ENCODE assay signal across 31 cellular contexts in the genomic region with DNA sequence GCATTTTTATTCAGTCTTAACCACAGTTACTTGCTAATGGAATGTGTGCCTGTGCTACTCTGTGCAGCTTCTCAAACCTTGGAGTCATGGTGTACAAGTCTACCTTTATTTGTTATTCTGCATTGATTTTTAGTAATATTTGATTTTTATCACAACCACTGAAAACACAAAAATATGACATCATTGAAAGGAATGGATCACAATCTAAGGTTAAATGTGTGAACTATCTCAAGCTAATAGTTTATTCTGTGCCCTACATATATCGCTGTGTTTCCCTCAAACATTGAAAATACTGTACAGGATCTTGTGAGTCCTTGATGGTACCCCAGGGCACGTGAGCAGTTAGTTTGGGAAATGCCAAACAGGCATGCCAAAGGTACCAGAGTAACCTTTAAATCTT.
A peak's percentile ranks its signal among the peaks of the same experiment; 100 is the strongest.
DNase-seq lines count a peak whose midpoint lies in the region; ATAC-seq, FAIRE-seq and TF ChIP-seq lines count a peak whose summit lies in the region.
"Had no signal": no experiment of that assay in that cellular context is flagged by ENCODE, and none has a peak within 500 bp of the region (broad histone marks: within the 10 kb centered on the region; RNA-seq: fewer than 3 reads in every experiment).

No MANE protein-coding gene starts in this region.

- in situ Hi-C loops in HepG2 (cut with HindIII; ENCODE audit: extremely low pct_ligation_motif_present, low pct_unique_long_range_greater_than_20kb), result no loop called here

- H3K4me1 ChIP-seq in HepG2 (ENCODE audit: insufficient read depth, low read length) (no peaks in the 10 kb centered on the region), right lobe of liver (no peaks in the 10 kb centered on the region), HEK293 (ENCODE audit: control insufficient read depth, insufficient read depth, low read length) (peaks cover 11% of the 10 kb centered on the region)
- H3K4me1 ChIP-seq: A549; BE2C; BLaER1; BLaER1 treated with 17β-estradiol and CSF1 and Interleukin-3, amounts not matched to agents 10 nM and 100 nM; Caco-2 had no signal

- H4K20me1 ChIP-seq in HepG2 (ENCODE audit: insufficient read depth, low read length), result no peaks in the 10 kb centered on the region
- H4K20me1 ChIP-seq: BLaER1; BLaER1 treated with 17β-estradiol and CSF1 and Interleukin-3, amounts not matched to agents 10 nM and 100 nM had no signal

- no peak for FAIRE-seq in HepG2 (lab: Jason Lieb, UNC)
- FAIRE-seq: A204.1, A549, D721Med had no signal

- ATAC-seq in HepG2 (no peak), right lobe of liver (no peak)
- ATAC-seq: A549; CD8-positive, alpha-beta T cell had no signal

- H2AFZ ChIP-seq in HepG2 (ENCODE audit: low read length), result no peak overlapping the region

- H3K36me3 ChIP-seq in HepG2 (replicated peaks in 1 of 2; ENCODE audit: control insufficient read depth in 1 of 2, insufficient read depth in 2 of 2, low read length in 2 of 2) (no peaks in the 10 kb centered on the region), right lobe of liver (no peaks in the 10 kb centered on the region), HEK293 (ENCODE audit: control insufficient read depth in 2 of 2, insufficient read depth in 1 of 2, low read length in 2 of 2) (no peaks in the 10 kb centered on the region)
- H3K36me3 ChIP-seq: BE2C; BLaER1; BLaER1 treated with 17β-estradiol and CSF1 and Interleukin-3, amounts not matched to agents 10 nM and 100 nM had no signal

- POLR2A ChIA-PET in HepG2 (lab: Yijun Ruan, JAX) (no interaction called here), HEK293 (lab: Yijun Ruan, JAX) (no interaction called here)

- DNase-seq in HepG2 (ENCODE audit: low spot score) (no peak), right lobe of liver (no peak), DMS153 treated with DMSO at 0.1 percent for 48 hours (lab: John Stamatoyannopoulos, UW; ENCODE audit: unreplicated experiment) (no peak)
- DNase-seq: 8988T; ACHN; AML-193; BE2C; C1 segment of cervical spinal cord; Caco-2; Calu3; CD4-positive, alpha-beta memory T cell; CD4-positive, alpha-beta T cell; CD4-positive, CD25-positive, alpha-beta regulatory T cell; CD8-positive, alpha-beta memory T cell; CD8-positive, alpha-beta T cell; COR-L47; DMS 273 treated with DMSO at 0.1 percent for 48 hours; DMS153; DMS53; DMS79; DMS79 treated with DMSO at 0.1 percent for 48 hours; DND-41; EL had no signal

- H3K27ac ChIP-seq in HepG2 (ENCODE audit: extremely low read length, insufficient read depth, low read length) (no peak overlapping the region), right lobe of liver (no peak overlapping the region), HEK293 (ENCODE audit: extremely low read depth, low read depth, low read length) (no peak overlapping the region)
- H3K27ac ChIP-seq: 22Rv1; A549; BLaER1; BLaER1 treated with 17β-estradiol and CSF1 and Interleukin-3, amounts not matched to agents 10 nM and 100 nM; C4-2B had no signal

- TF ChIP-seq POLR2A in HepG2 (IDR thresholded peaks at IDR 0.05; ENCODE audit: insufficient read depth in 1 of 2, low read depth in 2 of 2, low read length in 2 of 2), result no peak
- no peak for TF ChIP-seq POLR2A in right lobe of liver (IDR thresholded peaks at IDR 0.05)

- H3K79me2 ChIP-seq in HepG2 (ENCODE audit: insufficient read depth, low read length), result no peaks in the 10 kb centered on the region

- no TSS peak for BruUV-seq in HepG2 (replicated peaks; lab: Mats Ljungman, UMichigan)

- no peak overlapping the region for H3K4me3 ChIP-seq in HepG2 (replicated peaks in 1 of 3; ENCODE audit: insufficient read depth in 1 of 3, low read depth in 2 of 3, low read length in 3 of 3)
- H3K4me3 ChIP-seq in right lobe of liver, result no peak overlapping the region
- no peak overlapping the region for H3K4me3 ChIP-seq in HEK293 (ENCODE audit: low read depth, low read length)
- H3K4me3 ChIP-seq: A549; BLaER1; BLaER1 treated with 17β-estradiol and CSF1 and Interleukin-3, amounts not matched to agents 10 nM and 100 nM had no signal

- WGBS in HepG2 (ENCODE audit: low lambda C conversion rate), result 0% methylated on average over 2 of the region's 2 CpGs
- 56% methylated on average over 2 of the region's 2 CpGs for WGBS in right lobe of liver (ENCODE audit: insufficient coverage, low coverage, low lambda C conversion rate, missing lambda C conversion rate)

- TF ChIP-seq EP300 in HepG2 (IDR thresholded peaks at IDR 0.05; ENCODE audit: low read depth in 2 of 2, low read length in 2 of 2), result no peak
- no peak for TF ChIP-seq EP300 in HepG2 (CRISPR knock-in tag; IDR thresholded peaks at IDR 0.05; ENCODE audit: borderline replicate concordance)

- intact Hi-C loops in HepG2 (cut with micrococcal nuclease; ENCODE audit: unreplicated experiment) (no loop called here), right lobe of liver (cut with DNase I) (no loop called here)

- H3K4me2 ChIP-seq in HepG2 (ENCODE audit: low read depth, low read length), result no peak overlapping the region
- H3K4me2 ChIP-seq: A549; BLaER1; BLaER1 treated with 17β-estradiol and CSF1 and Interleukin-3, amounts not matched to agents 10 nM and 100 nM had no signal

- H3K27me3 ChIP-seq in HepG2 (ENCODE audit: control insufficient read depth in 1 of 2, insufficient read depth in 2 of 2, low read length in 2 of 2) (no peaks in the 10 kb centered on the region), right lobe of liver (no peaks in the 10 kb centered on the region)
- H3K27me3 ChIP-seq: BE2C; BLaER1; BLaER1 treated with 17β-estradiol and CSF1 and Interleukin-3, amounts not matched to agents 10 nM and 100 nM had no signal

- CTCF ChIA-PET in HepG2 (lab: Yijun Ruan, JAX; ENCODE audit: low intra/inter-chr PET ratio, low total read pairs), result no interaction called here
- CTCF ChIA-PET in HEK293 (lab: Yijun Ruan, JAX), result no interaction called here

- no peak for TF ChIP-seq RAD21 in HepG2 (CRISPR knock-in tag; IDR thresholded peaks at IDR 0.05)

- no peak overlapping the region for H3K9ac ChIP-seq in HepG2 (ENCODE audit: insufficient read depth, low read depth, low read length)
- H3K9ac ChIP-seq: BLaER1; BLaER1 treated with 17β-estradiol and CSF1 and Interleukin-3, amounts not matched to agents 10 nM and 100 nM had no signal

- H3K9me3 ChIP-seq in HepG2 (ENCODE audit: low read length) (no peaks in the 10 kb centered on the region), right lobe of liver (no peaks in the 10 kb centered on the region), HEK293 (ENCODE audit: control insufficient read depth, insufficient read depth, low read depth, low read length) (no peaks in the 10 kb centered on the region)
- H3K9me3 ChIP-seq: A549, BE2C, BLaER1, Caco-2 had no signal

- no peak for TF ChIP-seq CTCF in HepG2 (CRISPR knock-in tag; IDR thresholded peaks at IDR 0.05)
- TF ChIP-seq CTCF in right lobe of liver (IDR thresholded peaks at IDR 0.05), result no peak
- TF ChIP-seq CTCF in HEK293 (tag by site-specific recombination; IDR thresholded peaks at IDR 0.05), result no peak

TF ChIP-seq in HepG2, 621 proteins besides CTCF, POLR2A, EP300 and RAD21 (continues in another document):
- TF ChIP-seq, protein P1, sequence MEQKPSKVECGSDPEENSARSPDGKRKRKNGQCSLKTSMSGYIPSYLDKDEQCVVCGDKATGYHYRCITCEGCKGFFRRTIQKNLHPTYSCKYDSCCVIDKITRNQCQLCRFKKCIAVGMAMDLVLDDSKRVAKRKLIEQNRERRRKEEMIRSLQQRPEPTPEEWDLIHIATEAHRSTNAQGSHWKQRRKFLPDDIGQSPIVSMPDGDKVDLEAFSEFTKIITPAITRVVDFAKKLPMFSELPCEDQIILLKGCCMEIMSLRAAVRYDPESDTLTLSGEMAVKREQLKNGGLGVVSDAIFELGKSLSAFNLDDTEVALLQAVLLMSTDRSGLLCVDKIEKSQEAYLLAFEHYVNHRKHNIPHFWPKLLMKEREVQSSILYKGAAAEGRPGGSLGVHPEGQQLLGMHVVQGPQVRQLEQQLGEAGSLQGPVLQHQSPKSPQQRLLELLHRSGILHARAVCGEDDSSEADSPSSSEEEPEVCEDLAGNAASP (CRISPR knock-in tag; IDR thresholded peaks at IDR 0.05; ENCODE audit: borderline replicate concordance), result no peak
- no peak for TF ChIP-seq FLYWCH1 (CRISPR knock-in tag; IDR thresholded peaks at IDR 0.05)
- TF ChIP-seq, protein P2, sequence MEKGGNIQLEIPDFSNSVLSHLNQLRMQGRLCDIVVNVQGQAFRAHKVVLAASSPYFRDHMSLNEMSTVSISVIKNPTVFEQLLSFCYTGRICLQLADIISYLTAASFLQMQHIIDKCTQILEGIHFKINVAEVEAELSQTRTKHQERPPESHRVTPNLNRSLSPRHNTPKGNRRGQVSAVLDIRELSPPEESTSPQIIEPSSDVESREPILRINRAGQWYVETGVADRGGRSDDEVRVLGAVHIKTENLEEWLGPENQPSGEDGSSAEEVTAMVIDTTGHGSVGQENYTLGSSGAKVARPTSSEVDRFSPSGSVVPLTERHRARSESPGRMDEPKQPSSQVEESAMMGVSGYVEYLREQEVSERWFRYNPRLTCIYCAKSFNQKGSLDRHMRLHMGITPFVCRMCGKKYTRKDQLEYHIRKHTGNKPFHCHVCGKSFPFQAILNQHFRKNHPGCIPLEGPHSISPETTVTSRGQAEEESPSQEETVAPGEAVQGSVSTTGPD (CRISPR knock-in tag; IDR thresholded peaks at IDR 0.05), result no peak

TF ChIP-seq in HEK293, 187 proteins besides CTCF, POLR2A, EP300 and RAD21:
- TF ChIP-seq ZNF549 (tag by site-specific recombination; IDR thresholded peaks at IDR 0.05), result no peak
- no peak for TF ChIP-seq SETDB1 (IDR thresholded peaks at IDR 0.05; ENCODE audit: insufficient read length, low read length)
- TF ChIP-seq, protein P3, sequence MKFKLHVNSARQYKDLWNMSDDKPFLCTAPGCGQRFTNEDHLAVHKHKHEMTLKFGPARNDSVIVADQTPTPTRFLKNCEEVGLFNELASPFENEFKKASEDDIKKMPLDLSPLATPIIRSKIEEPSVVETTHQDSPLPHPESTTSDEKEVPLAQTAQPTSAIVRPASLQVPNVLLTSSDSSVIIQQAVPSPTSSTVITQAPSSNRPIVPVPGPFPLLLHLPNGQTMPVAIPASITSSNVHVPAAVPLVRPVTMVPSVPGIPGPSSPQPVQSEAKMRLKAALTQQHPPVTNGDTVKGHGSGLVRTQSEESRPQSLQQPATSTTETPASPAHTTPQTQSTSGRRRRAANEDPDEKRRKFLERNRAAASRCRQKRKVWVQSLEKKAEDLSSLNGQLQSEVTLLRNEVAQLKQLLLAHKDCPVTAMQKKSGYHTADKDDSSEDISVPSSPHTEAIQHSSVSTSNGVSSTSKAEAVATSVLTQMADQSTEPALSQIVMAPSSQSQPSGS (tag by site-specific recombination; IDR thresholded peaks at IDR 0.05; ENCODE audit: low read depth), result peak; percentile 81
TF ChIP-seq in HEK293: peak in this region for 1.
